ENCODE assay signal across 29 cellular contexts in genomic region chr13:112225429-112226090, GRCh38.
DNase-seq lines count a peak whose midpoint lies in the region; FAIRE-seq and TF ChIP-seq lines count a peak whose summit lies in the region.
"Had no signal": no experiment of that assay in that cellular context is flagged by ENCODE, and none has a peak within 500 bp of the region (broad histone marks: within the 10 kb centered on the region; RNA-seq: fewer than 3 reads in every experiment).

No MANE protein-coding gene starts in this region.

- CTCF ChIA-PET in A673 (lab: Charles Lee) = no interaction called here

- no peaks in the 10 kb centered on the region for H3K9me3 ChIP-seq in liver (ENCODE audit: control insufficient read depth in 4 of 4, low read length in 3 of 4)
- H3K9me3 ChIP-seq in A673 (ENCODE audit: low read depth, low read length, poor library complexity, severe bottlenecking) = no peaks in the 10 kb centered on the region
- H3K9me3 ChIP-seq: BE2C, Peyer's patch had no signal

- H3K27ac ChIP-seq in liver (ENCODE audit: low read depth in 1 of 2, low read length in 2 of 2) (no peak overlapping the region), A673 (ENCODE audit: low read depth, low read length, poor library complexity, severe bottlenecking) (no peak overlapping the region)
- H3K27ac ChIP-seq: 22Rv1, HL-60, Peyer's patch, SK-N-MC had no signal

- peak; percentile 40 for FAIRE-seq in bronchial epithelial cell (lab: Jason Lieb, UNC)
- peak; percentile 20 for FAIRE-seq in urothelium cell line (lab: Jason Lieb, UNC)
- FAIRE-seq: GM18507 had no signal

- intact Hi-C loops in A673 (cut with micrococcal nuclease; ENCODE audit: unreplicated experiment) = no loop called here

- DNase-seq in DMS 273 (lab: John Stamatoyannopoulos, UW; ENCODE audit: unreplicated experiment) (peak; percentile 1), DMS 273 treated with DMSO at 0.1 percent for 48 hours (lab: John Stamatoyannopoulos, UW) (no peak), bronchial epithelial cell (ENCODE audit: low read depth) (no peak), urothelium cell line (ENCODE audit: low spot score) (no peak), A673 (ENCODE audit: low spot score) (no peak), OCI-M2 (lab: John Stamatoyannopoulos, UW; ENCODE audit: unreplicated experiment) (no peak)
- no peak for DNase-seq in stimulated activated CD4-positive, alpha-beta T cell treated with anti-CD3 and anti-CD28 coated beads, Interleukin-4, amount 100 ng/mL, for 1 hour
- DNase-seq: ACHN; BE2C; Calu3; DMS53; H7; HFFc6; Karpas-422; MV-4-11; NCI-H1105 treated with DMSO at 0.1 percent for 48 hours; NCI-H146; NCI-H1930; NCI-H2107; NCI-H526; NCI-H82; NK-92 treated with Interleukin-12 subunit alpha and Interleukin-12 subunit beta, amount 100 ng/mL, for 24 hours; SIG-M5 had no signal

- TF ChIP-seq CTCF in bronchial epithelial cell (IDR thresholded peaks at IDR 0.05; ENCODE audit: insufficient read depth, low read length, severe bottlenecking) = no peak
- peak; percentile 4 for TF ChIP-seq CTCF in liver (IDR thresholded peaks at IDR 0.05; ENCODE audit: low read depth, low read length, missing input control)
- no peak for TF ChIP-seq CTCF in A673 (conservative IDR thresholded peaks at IDR 0.05; ENCODE audit: low read depth, low read length)

- H3K36me3 ChIP-seq in bronchial epithelial cell (ENCODE audit: control insufficient read depth, insufficient read depth, low read length) (no peaks in the 10 kb centered on the region), liver (ENCODE audit: control insufficient read depth in 4 of 4, insufficient read depth in 3 of 4, low read depth in 1 of 4, low read length in 3 of 4) (no peaks in the 10 kb centered on the region), A673 (ENCODE audit: insufficient read depth, low read length, poor library complexity, severe bottlenecking) (no peaks in the 10 kb centered on the region)
- H3K36me3 ChIP-seq: BE2C, Peyer's patch had no signal

- WGBS in liver = 65% methylated on average over 12 of the region's 12 CpGs

- H3K9ac ChIP-seq in liver (ENCODE audit: low read depth in 1 of 2, low read length in 2 of 2) = no peak overlapping the region

- H3K27me3 ChIP-seq in bronchial epithelial cell (ENCODE audit: control insufficient read depth, insufficient read depth, low read length) (no peaks in the 10 kb centered on the region), liver (ENCODE audit: control insufficient read depth in 4 of 4, insufficient read depth in 4 of 4, low read length in 3 of 4) (no peaks in the 10 kb centered on the region), A673 (replicated peaks; ENCODE audit: insufficient read depth, low read depth, low read length, poor library complexity) (peaks cover 19% of the 10 kb centered on the region)
- H3K27me3 ChIP-seq: Peyer's patch had no signal

- H3K4me3 ChIP-seq in bronchial epithelial cell (ENCODE audit: low read depth, low read length) (no peak overlapping the region), liver (ENCODE audit: low read depth in 1 of 3, low read length in 3 of 3) (no peak overlapping the region), A673 (ENCODE audit: low read depth, low read length, poor library complexity, severe bottlenecking) (no peak overlapping the region)
- H3K4me3 ChIP-seq: Peyer's patch, SK-N-MC had no signal

- TF ChIP-seq RAD21 in liver (IDR thresholded peaks at IDR 0.05) = peak; percentile 11 to 41

- H3K4me1 ChIP-seq in liver (ENCODE audit: control insufficient read depth in 4 of 4, insufficient read depth in 4 of 4, low read length in 3 of 4) = peaks cover 0 to 24% (median 4%) of the 10 kb centered on the region in 4 donors
- H3K4me1 ChIP-seq in A673 (ENCODE audit: insufficient read depth, low read length, poor library complexity, severe bottlenecking) = no peaks in the 10 kb centered on the region
- H3K4me1 ChIP-seq: BE2C, Peyer's patch had no signal

- POLR2A ChIA-PET in A673 (lab: Charles Lee; ENCODE audit: low non-redundant PET) = no interaction called here

- BruUV-seq in A673 (replicated peaks; lab: Mats Ljungman, UMichigan) = no TSS peak

TF ChIP-seq in liver, 16 proteins besides CTCF, POLR2A, EP300 and RAD21:
- TF ChIP-seq YY1 (IDR thresholded peaks at IDR 0.05) = peak; percentile 31
- TF ChIP-seq TAF1 (conservative IDR thresholded peaks at IDR 0.05) = no peak
- no peak for TF ChIP-seq GABPA (IDR thresholded peaks at IDR 0.05 in 1 of 2, conservative IDR thresholded peaks at IDR 0.05 in 1 of 2)
- TF ChIP-seq JUND (IDR thresholded peaks at IDR 0.05) = peak in 1 of 2 donors; percentile 46
- TF ChIP-seq FOXA1 (IDR thresholded peaks at IDR 0.05) = no peak
- TF ChIP-seq HNF4A (conservative IDR thresholded peaks at IDR 0.05) = peak; percentile 29 to 68
- TF ChIP-seq RXRA (IDR thresholded peaks at IDR 0.05) = peak; percentile 17 to 79
- no peak for TF ChIP-seq NR2F2 (IDR thresholded peaks at IDR 0.05)
